13 cellular contexts compared by ENCODE assay signal in genomic region chr2:151159109-151159690, GRCh38.
"Had no signal": no experiment of that assay in that cellular context is flagged by ENCODE, and none has a peak within 500 bp of the region (broad histone marks: within the 10 kb centered on the region; RNA-seq: fewer than 3 reads in every experiment).

No MANE protein-coding gene starts in this region.

- H3K9me3 Mint-ChIP-seq: central memory CD8-positive, alpha-beta T cell; naive thymus-derived CD4-positive, alpha-beta T cell; stimulated activated naive CD8-positive, alpha-beta T cell treated with anti-CD3 and anti-CD28 coated beads, Interleukin-15, Interleukin-2, amounts not matched to agents 100 ng/mL and 50 ng/mL, for 24 hours had no signal

- H3K27me3 ChIP-seq: ascending aorta, upper lobe of left lung had no signal

- H3K4me3 ChIP-seq: ascending aorta, lung, upper lobe of left lung had no signal

- H3K27ac ChIP-seq: ascending aorta, upper lobe of left lung had no signal

- H3K27ac Mint-ChIP-seq: naive thymus-derived CD4-positive, alpha-beta T cell; stimulated activated naive CD8-positive, alpha-beta T cell treated with anti-CD3 and anti-CD28 coated beads, Interleukin-15, Interleukin-2, amounts not matched to agents 100 ng/mL and 50 ng/mL, for 24 hours had no signal

- DNase-seq: activated CD4-positive, alpha-beta T cell treated with anti-CD3 and anti-CD28 coated beads, Interleukin-2, amount 50 U/mL, for 48 hours; activated CD4-positive, CD25-positive, alpha-beta regulatory T cell treated with anti-CD3 and anti-CD28 coated beads, Interleukin-2, amount 50 U/mL, for 72 hours; activated T-cell treated with anti-CD3 and anti-CD28 coated beads, Interleukin-2, amount 50 U/mL, for 48 hours; effector memory CD4-positive, alpha-beta T cell; left colon; naive thymus-derived CD4-positive, alpha-beta T cell; nucleus accumbens; stimulated activated CD4-positive, alpha-beta T cell treated with anti-CD3 and anti-CD28 coated beads, Interleukin-4, amount 100 ng/mL, for 1 hour; upper lobe of left lung had no signal

- H3K36me3 ChIP-seq: ascending aorta, upper lobe of left lung had no signal

- H3K9me3 ChIP-seq: ascending aorta, upper lobe of left lung had no signal

- H3K4me3 Mint-ChIP-seq: central memory CD8-positive, alpha-beta T cell; naive thymus-derived CD4-positive, alpha-beta T cell; stimulated activated naive CD8-positive, alpha-beta T cell treated with anti-CD3 and anti-CD28 coated beads, Interleukin-15, Interleukin-2, amounts not matched to agents 100 ng/mL and 50 ng/mL, for 24 hours had no signal

- H3K4me1 Mint-ChIP-seq: central memory CD8-positive, alpha-beta T cell had no signal

- H3K36me3 Mint-ChIP-seq: naive thymus-derived CD4-positive, alpha-beta T cell had no signal
